Comparison of ENCODE assay signal across 12 cellular contexts in the genomic region with DNA sequence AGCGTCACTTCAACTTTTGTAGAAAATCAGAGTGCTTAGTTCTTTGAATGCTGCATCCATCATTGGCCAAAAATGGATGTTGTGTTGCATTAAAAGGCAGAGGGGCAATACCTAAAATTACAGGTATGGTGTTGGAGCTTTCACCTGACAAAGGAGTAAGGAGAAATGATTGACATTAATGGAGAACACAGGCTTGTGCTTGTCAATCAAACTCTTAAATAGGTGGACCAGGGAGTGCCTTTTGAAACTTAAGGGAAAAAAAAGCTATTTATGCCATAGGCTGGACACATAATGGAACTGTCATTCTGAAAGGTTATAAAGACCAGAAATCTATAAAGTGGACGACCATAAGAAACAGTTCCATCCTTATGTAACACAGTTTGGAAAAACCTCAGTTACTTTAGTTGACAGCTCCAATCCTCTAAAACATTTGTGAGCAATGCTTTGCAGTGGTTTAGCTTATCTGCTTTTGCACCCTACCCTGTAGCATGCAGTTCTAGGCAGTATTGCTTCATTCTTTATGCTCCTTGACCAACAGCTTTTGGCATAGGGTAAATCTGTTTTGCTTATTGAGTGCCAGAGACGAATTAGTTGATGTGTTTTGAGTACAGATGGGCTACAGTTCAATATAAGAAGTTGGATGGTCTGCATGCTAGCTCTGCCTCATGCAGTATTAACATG. TPM values are rescaled to one million over a fixed set of nuclear protein-coding genes. Genes with fewer than 3 reads are reported as not detected.
DNase-seq lines count a peak whose midpoint lies in the region; ATAC-seq and TF ChIP-seq lines count a peak whose summit lies in the region.
"Had no signal": no experiment of that assay in that cellular context is flagged by ENCODE, and none has a peak within 500 bp of the region (broad histone marks: within the 10 kb centered on the region; RNA-seq: fewer than 3 reads in every experiment).

No MANE protein-coding gene starts in this region.

- no peak overlapping the region for H3K27ac ChIP-seq in hepatocyte
- H3K27ac ChIP-seq: skin epidermis had no signal

- peak overlapping the region; percentile 29 to 89 for H3K27ac Mint-ChIP-seq in natural killer cell
- no peak overlapping the region for H3K27ac Mint-ChIP-seq in natural killer cell treated with Interleukin-12 subunit alpha and Interleukin-12 subunit beta and Interleukin-15 and Interleukin-18, amount 100 ng/mL, for 72 hours
- no peak overlapping the region for H3K27ac Mint-ChIP-seq in activated CD8-positive, alpha-beta T cell treated with anti-CD3 and anti-CD28 coated beads, Interleukin-2, amount 10 ng/mL, durations not matched to agents 7 days and 5 days
- H3K27ac Mint-ChIP-seq in type B pancreatic cell, result no peak overlapping the region
- H3K27ac Mint-ChIP-seq: activated CD4-positive, alpha-beta memory T cell treated with anti-CD3 and anti-CD28 coated beads, Interleukin-2, amount 10 ng/mL, durations not matched to agents 7 days and 5 days had no signal

- H3K9me3 ChIP-seq in hepatocyte (ENCODE audit: low read depth), result no peaks in the 10 kb centered on the region

- H3K9me3 Mint-ChIP-seq in natural killer cell, result no peaks in the 10 kb centered on the region
- no peaks in the 10 kb centered on the region for H3K9me3 Mint-ChIP-seq in natural killer cell treated with Interleukin-12 subunit alpha and Interleukin-12 subunit beta and Interleukin-15 and Interleukin-18, amount 100 ng/mL, for 72 hours
- no peaks in the 10 kb centered on the region for H3K9me3 Mint-ChIP-seq in activated CD8-positive, alpha-beta T cell treated with anti-CD3 and anti-CD28 coated beads, Interleukin-2, amount 10 ng/mL, durations not matched to agents 7 days and 5 days (ENCODE audit: insufficient read depth)
- no peaks in the 10 kb centered on the region for H3K9me3 Mint-ChIP-seq in type B pancreatic cell
- H3K9me3 Mint-ChIP-seq: activated CD4-positive, alpha-beta memory T cell treated with anti-CD3 and anti-CD28 coated beads, Interleukin-2, amount 10 ng/mL, durations not matched to agents 7 days and 5 days had no signal

- intact Hi-C loops in natural killer cell (cut with micrococcal nuclease), result no loop called here

- POLR2A ChIA-PET in activated CD8-positive, alpha-beta T cell treated with anti-CD3 and anti-CD28 coated beads, Interleukin-2, amount 10 ng/mL, durations not matched to agents 7 days and 5 days (lab: Charles Lee), result interaction anchor here (0.9 kb wide), 1 partner anchor 14 kb away, joined by 3 read pairs; no protein-coding TSS in a partner anchor

- H3K4me1 Mint-ChIP-seq in natural killer cell (peaks cover 40 to 53% of the 10 kb centered on the region in 2 donors), type B pancreatic cell (ENCODE audit: unreplicated experiment) (peaks cover 33% of the 10 kb centered on the region)
- H3K4me1 Mint-ChIP-seq in natural killer cell treated with Interleukin-12 subunit alpha and Interleukin-12 subunit beta and Interleukin-15 and Interleukin-18, amount 100 ng/mL, for 72 hours (ENCODE audit: low read depth in 2 of 2), result peaks cover 19 to 29% of the 10 kb centered on the region in 2 donors
- H3K4me1 Mint-ChIP-seq in activated CD8-positive, alpha-beta T cell treated with anti-CD3 and anti-CD28 coated beads, Interleukin-2, amount 10 ng/mL, durations not matched to agents 7 days and 5 days (ENCODE audit: low read depth), result peaks cover 52% of the 10 kb centered on the region

- H3K4me1 ChIP-seq in hepatocyte (ENCODE audit: insufficient read depth), result peaks cover 43% of the 10 kb centered on the region

- no peaks in the 10 kb centered on the region for H4K20me1 ChIP-seq in hepatocyte (ENCODE audit: insufficient read depth, poor library complexity, severe bottlenecking)

- TF ChIP-seq CTCF in natural killer cell (IDR thresholded peaks at IDR 0.05) (no peak), hepatocyte (IDR thresholded peaks at IDR 0.05; ENCODE audit: poor library complexity) (no peak), type B pancreatic cell (conservative IDR thresholded peaks at IDR 0.05) (no peak)

- peak overlapping the region; percentile 89 for H3K4me3 Mint-ChIP-seq in natural killer cell
- H3K4me3 Mint-ChIP-seq in natural killer cell treated with Interleukin-12 subunit alpha and Interleukin-12 subunit beta and Interleukin-15 and Interleukin-18, amount 100 ng/mL, for 72 hours, result no peak overlapping the region
- peak overlapping the region; percentile 98 for H3K4me3 Mint-ChIP-seq in activated CD8-positive, alpha-beta T cell treated with anti-CD3 and anti-CD28 coated beads, Interleukin-2, amount 10 ng/mL, durations not matched to agents 7 days and 5 days
- peak overlapping the region; percentile 93 for H3K4me3 Mint-ChIP-seq in type B pancreatic cell

- CTCF ChIA-PET in activated CD8-positive, alpha-beta T cell treated with anti-CD3 and anti-CD28 coated beads, Interleukin-2, amount 10 ng/mL, durations not matched to agents 7 days and 5 days (lab: Charles Lee), result interaction anchor here (1.1 to 2.3 kb wide), 3 partner anchors 10 to 26 kb away, joined by 3 to 14 read pairs (median 5); no protein-coding TSS in a partner anchor

- H3K79me2 ChIP-seq in hepatocyte, result peaks cover 70% of the 10 kb centered on the region

- no peak for DNase-seq in natural killer cell
- DNase-seq in natural killer cell treated with Interleukin-12 subunit alpha and Interleukin-12 subunit beta and Interleukin-15 and Interleukin-18, amount 100 ng/mL, for 72 hours (ENCODE audit: low spot score), result no peak
- no peak for DNase-seq in activated CD8-positive, alpha-beta T cell treated with anti-CD3 and anti-CD28 coated beads, Interleukin-2, amount 10 ng/mL, durations not matched to agents 7 days and 5 days
- DNase-seq in hepatocyte (ENCODE audit: low spot score), result no peak
- no peak for DNase-seq in type B pancreatic cell (ENCODE audit: extremely low spot score, unreplicated experiment)
- DNase-seq in NCI-H2227 treated with DMSO at 0.1 percent for 48 hours (lab: John Stamatoyannopoulos, UW), result no peak
- DNase-seq in activated gamma-delta T cell (lab: John Stamatoyannopoulos, UW), result no peak
- no peak for DNase-seq in NCI-H748 treated with DMSO at 0.1 percent for 48 hours (lab: John Stamatoyannopoulos, UW)
- DNase-seq: activated CD4-positive, alpha-beta memory T cell treated with anti-CD3 and anti-CD28 coated beads, Interleukin-2, amount 10 ng/mL, durations not matched to agents 7 days and 5 days; KG1; kidney glomerular epithelial cell had no signal

- ATAC-seq in natural killer cell, result no peak
- ATAC-seq in natural killer cell treated with Interleukin-12 subunit alpha and Interleukin-12 subunit beta and Interleukin-15 and Interleukin-18, amount 100 ng/mL, for 72 hours, result no peak
- ATAC-seq in activated CD8-positive, alpha-beta T cell treated with anti-CD3 and anti-CD28 coated beads, Interleukin-2, amount 10 ng/mL, durations not matched to agents 7 days and 5 days, result no peak

- H3K36me3 Mint-ChIP-seq in natural killer cell, result no peaks in the 10 kb centered on the region
- peaks cover 5% of the 10 kb centered on the region for H3K36me3 Mint-ChIP-seq in natural killer cell treated with Interleukin-12 subunit alpha and Interleukin-12 subunit beta and Interleukin-15 and Interleukin-18, amount 100 ng/mL, for 72 hours
- H3K36me3 Mint-ChIP-seq in activated CD8-positive, alpha-beta T cell treated with anti-CD3 and anti-CD28 coated beads, Interleukin-2, amount 10 ng/mL, durations not matched to agents 7 days and 5 days (ENCODE audit: low read depth), result peaks cover 33% of the 10 kb centered on the region
- peaks cover 14% of the 10 kb centered on the region for H3K36me3 Mint-ChIP-seq in type B pancreatic cell

- H3K27me3 Mint-ChIP-seq in natural killer cell (ENCODE audit: low read depth in 2 of 2), result no peaks in the 10 kb centered on the region
- no peaks in the 10 kb centered on the region for H3K27me3 Mint-ChIP-seq in natural killer cell treated with Interleukin-12 subunit alpha and Interleukin-12 subunit beta and Interleukin-15 and Interleukin-18, amount 100 ng/mL, for 72 hours
- H3K27me3 Mint-ChIP-seq in activated CD8-positive, alpha-beta T cell treated with anti-CD3 and anti-CD28 coated beads, Interleukin-2, amount 10 ng/mL, durations not matched to agents 7 days and 5 days (ENCODE audit: low read depth), result no peaks in the 10 kb centered on the region
- H3K27me3 Mint-ChIP-seq in type B pancreatic cell, result peaks cover 13% of the 10 kb centered on the region
- H3K27me3 Mint-ChIP-seq: activated CD4-positive, alpha-beta memory T cell treated with anti-CD3 and anti-CD28 coated beads, Interleukin-2, amount 10 ng/mL, durations not matched to agents 7 days and 5 days had no signal

- 66% methylated on average over 3 of the region's 3 CpGs for WGBS in hepatocyte (ENCODE audit: low lambda C conversion rate, missing lambda C conversion rate)

- H3K36me3 ChIP-seq in hepatocyte (replicated peaks; ENCODE audit: insufficient read depth, low read depth), result no peaks in the 10 kb centered on the region

- no peaks in the 10 kb centered on the region for H3K27me3 ChIP-seq in hepatocyte

- no peak overlapping the region for H2AFZ ChIP-seq in hepatocyte

- H3K4me3 ChIP-seq in hepatocyte, result peak overlapping the region; percentile 90

- H3K9me2 ChIP-seq in hepatocyte (replicated peaks; ENCODE audit: insufficient read depth), result no peaks in the 10 kb centered on the region

- peak overlapping the region; percentile 88 for H3K4me2 ChIP-seq in hepatocyte

RNA-seq across cellular contexts. Expression of a gene that starts 2.4 kb away (rescaled TPM):
- total RNA-seq in natural killer cell, result 10 to 100 TPM in 2 of 3 donors, 1 to 10 TPM in 1; 9.1 to 16.5 (median 14.4) TPM
- total RNA-seq in natural killer cell treated with Interleukin-12 subunit alpha and Interleukin-12 subunit beta and Interleukin-15 and Interleukin-18, amount 100 ng/mL, for 72 hours, result 10 to 100 TPM; 21.3 to 33.9 TPM
- total RNA-seq in activated CD8-positive, alpha-beta T cell treated with anti-CD3 and anti-CD28 coated beads, Interleukin-2, amount 10 ng/mL, durations not matched to agents 7 days and 5 days, result 10 to 100 TPM; 52.8 to 53.7 TPM
- 76.7 and 78.1 TPM in 2 replicates for total RNA-seq in hepatocyte
- polyA plus RNA-seq in hepatocyte, result 61.8 and 83.5 TPM in 2 replicates
- total RNA-seq in type B pancreatic cell (ENCODE audit: low replicate concordance), result 41.8 and 68.5 TPM in 2 replicates

Comparison
In these comparisons a context has a peak if more than half of its experiments do, and no peak if none do; other contexts are left out.
1. H3K27ac Mint-ChIP-seq: peak in natural killer cell (2 of 2); none in natural killer cell treated with Interleukin-12 subunit alpha and Interleukin-12 subunit beta and Interleukin-15 and Interleukin-18, amount 100 ng/mL, for 72 hours (0 of 2), activated CD8-positive, alpha-beta T cell treated with anti-CD3 and anti-CD28 coated beads, Interleukin-2, amount 10 ng/mL, durations not matched to agents 7 days and 5 days (single experiment) and type B pancreatic cell (single experiment).